Comparison of ENCODE assay signal across 8 cellular contexts in genomic region chr4:74934016-74934821, GRCh38. TPM values are rescaled to one million over a fixed set of nuclear protein-coding genes. Genes with fewer than 3 reads are reported as not detected.
A peak's percentile ranks its signal among the peaks of the same experiment; 100 is the strongest.
DNase-seq lines count a peak whose midpoint lies in the region; ATAC-seq and TF ChIP-seq lines count a peak whose summit lies in the region.

No MANE protein-coding gene starts in this region.

- H3K36me3 ChIP-seq in ascending aorta = no peaks in the 10 kb centered on the region

- H3K27me3 ChIP-seq in ascending aorta = no peaks in the 10 kb centered on the region

- H3K4me1 ChIP-seq in ascending aorta = peaks cover 0 to 5% of the 10 kb centered on the region in 2 donors

- peak overlapping the region; percentile 72 to 77 for H3K4me3 ChIP-seq in ascending aorta

- peak overlapping the region; percentile 87 to 89 for H3K27ac ChIP-seq in ascending aorta

- no peak for ATAC-seq in HG03196 (IDR thresholded peaks at IDR 0.05; ENCODE audit: unreplicated experiment)

- intact Hi-C loops in ascending aorta (cut with DNase I) = loop anchor here (2.0 to 10.0 kb wide), 5 partner anchors 31 to 791 kb away; partner anchors contain the start of gene USO1

- peak; percentile 17 for DNase-seq in DMS79 (lab: John Stamatoyannopoulos, UW)
- DNase-seq in NCI-H1105 treated with DMSO at 0.1 percent for 48 hours (lab: John Stamatoyannopoulos, UW) = peak; percentile 32
- DNase-seq in ascending aorta (ENCODE audit: low spot score in 2 of 2) = peak in 1 of 2 donors; percentile 67
- DNase-seq in hypothalamus (lab: John Stamatoyannopoulos, UW) = peak in 34 of 51 donors; percentile 0 to 52 (median 10)
- DNase-seq in renal cortical epithelial cell (ENCODE audit: low read depth) = peak; percentile 26
- no peak for DNase-seq in NCI-H1436 (lab: John Stamatoyannopoulos, UW)
- no peak for DNase-seq in SW 1271 (lab: John Stamatoyannopoulos, UW)

- H3K9me3 ChIP-seq in ascending aorta = no peaks in the 10 kb centered on the region

- no peak for TF ChIP-seq CTCF in ascending aorta (IDR thresholded peaks at IDR 0.05)

RNA-seq across cellular contexts. Expression of gene PARM1, which starts 1.3 kb away (rescaled TPM):
- total RNA-seq in ascending aorta = 116 TPM
- 0.05 and 0.35 TPM in 2 replicates for total RNA-seq in renal cortical epithelial cell

Comparison
In these comparisons a context has a peak if more than half of its experiments do, and no peak if none do; other contexts are left out.
1. DNase-seq: peak in DMS79 (single experiment), NCI-H1105 treated with DMSO at 0.1 percent for 48 hours (single experiment), hypothalamus (34 of 51) and renal cortical epithelial cell (single experiment); none in NCI-H1436 (single experiment) and SW 1271 (0 of 2).
2. RNA of gene PARM1, which starts 1.3 kb away (total RNA-seq): 116 TPM in ascending aorta (single experiment); 0.05 to 0.35 TPM in renal cortical epithelial cell; every median in the first group is over 10 times any median in the second.